ENCODE assay signal across 18 cellular contexts in genomic region chrX:109399831-109400230, GRCh38.
DNase-seq lines count a peak whose midpoint lies in the region; TF ChIP-seq lines count a peak whose summit lies in the region.
"Had no signal": no experiment of that assay in that cellular context is flagged by ENCODE, and none has a peak within 500 bp of the region (broad histone marks: within the 10 kb centered on the region; RNA-seq: fewer than 3 reads in every experiment).

No MANE protein-coding gene starts in this region.

- H3K4me1 Mint-ChIP-seq in Caco-2 (ENCODE audit: low read depth, unreplicated experiment) (no peaks in the 10 kb centered on the region), nephron progenitor cell (peaks cover 78% of the 10 kb centered on the region)
- H3K4me1 Mint-ChIP-seq: CD14-positive monocyte; CD4-positive, alpha-beta memory T cell had no signal

- H3K9me3 Mint-ChIP-seq in Caco-2 (ENCODE audit: unreplicated experiment) (no peaks in the 10 kb centered on the region), nephron progenitor cell (no peaks in the 10 kb centered on the region)
- H3K9me3 Mint-ChIP-seq: CD4-positive, alpha-beta memory T cell had no signal

- H3K9me3 ChIP-seq in Caco-2 (no peaks in the 10 kb centered on the region), ectodermal cell (ENCODE audit: control insufficient read depth, low read length) (no peaks in the 10 kb centered on the region), trophoblast cell (ENCODE audit: insufficient read depth, low read depth, low read length) (no peaks in the 10 kb centered on the region)
- H3K9me3 ChIP-seq: BLaER1 had no signal

- no peak overlapping the region for H3K4me2 ChIP-seq in trophoblast cell (ENCODE audit: low read length)
- H3K4me2 ChIP-seq: BLaER1 had no signal

- no peak overlapping the region for H3K9ac ChIP-seq in trophoblast cell (ENCODE audit: low read length)
- H3K9ac ChIP-seq: BLaER1 had no signal

- H2BK120ac ChIP-seq in trophoblast cell (ENCODE audit: insufficient read depth, low read length, poor library complexity), result no peak overlapping the region

- H3K27me3 ChIP-seq in Caco-2 (replicated peaks; ENCODE audit: control insufficient read depth, insufficient read depth, low read length) (no peaks in the 10 kb centered on the region; the same call in 1 of the 2 replicates), ectodermal cell (ENCODE audit: control insufficient read depth, insufficient read depth, low read length, poor library complexity, severe bottlenecking) (no peaks in the 10 kb centered on the region), trophoblast cell (ENCODE audit: insufficient read depth, low read length) (no peaks in the 10 kb centered on the region)

- CTCF ChIA-PET in Caco-2 (lab: Charles Lee), result no interaction called here
- CTCF ChIA-PET in HEK293T (lab: Yijun Ruan, JAX), result interaction anchor here (0.7 kb wide), 1 partner anchor 24 kb away, joined by 3 read pairs; no protein-coding TSS in a partner anchor

- H3K79me1 ChIP-seq in trophoblast cell (ENCODE audit: low read length), result no peaks in the 10 kb centered on the region

- H2BK12ac ChIP-seq in trophoblast cell (ENCODE audit: low read length), result no peak overlapping the region

- H3K23ac ChIP-seq in trophoblast cell (ENCODE audit: low read length), result no peak overlapping the region

- H3K18ac ChIP-seq in trophoblast cell (ENCODE audit: low read length), result no peak overlapping the region

- H2AFZ ChIP-seq in trophoblast cell (ENCODE audit: insufficient read depth, low read length, poor library complexity), result no peak overlapping the region

- H3K27me3 Mint-ChIP-seq in Caco-2 (ENCODE audit: insufficient read depth, unreplicated experiment) (peaks cover 21% of the 10 kb centered on the region), nephron progenitor cell (ENCODE audit: low read depth, poor library complexity) (peaks cover 3% of the 10 kb centered on the region)

- H3K14ac ChIP-seq in trophoblast cell (ENCODE audit: low read length), result no peak overlapping the region

- H2AK5ac ChIP-seq in trophoblast cell (ENCODE audit: low read length), result no peak overlapping the region

- DNase-seq in Caco-2, result no peak
- peak; percentile 41 for DNase-seq in NCI-H524 treated with DMSO at 0.1 percent for 48 hours (lab: John Stamatoyannopoulos, UW)
- DNase-seq in nephron progenitor cell, result no peak
- DNase-seq in DMS53 (lab: John Stamatoyannopoulos, UW), result no peak
- no peak for DNase-seq in trophoblast cell
- DNase-seq in HEK293T (ENCODE audit: extremely low spot score), result no peak
- no peak for DNase-seq in amniotic stem cell (lab: John Stamatoyannopoulos, UW)
- DNase-seq: 8988T; Calu3; CD4-positive, alpha-beta memory T cell; DND-41; EL; GOT3; H7 had no signal

- intact Hi-C loops in Caco-2 (cut with micrococcal nuclease; ENCODE audit: unreplicated experiment), result no loop called here

- no peak overlapping the region for H4K8ac ChIP-seq in trophoblast cell (ENCODE audit: low read depth, low read length)

- H3K27ac Mint-ChIP-seq in Caco-2 (ENCODE audit: unreplicated experiment) (peak overlapping the region; percentile 39), nephron progenitor cell (peak overlapping the region; percentile 17)
- H3K27ac Mint-ChIP-seq: CD14-positive monocyte; CD4-positive, alpha-beta memory T cell had no signal

- TF ChIP-seq CTCF in Caco-2 (IDR thresholded peaks at IDR 0.05; ENCODE audit: insufficient read depth in 1 of 2, low read depth in 1 of 2, low read length in 1 of 2, severe bottlenecking in 1 of 2, unreplicated experiment in 1 of 2) (no peak), nephron progenitor cell (IDR thresholded peaks at IDR 0.05) (no peak)

- no peak overlapping the region for H2BK5ac ChIP-seq in trophoblast cell (ENCODE audit: low read depth, low read length, poor library complexity)

- H3K4me3 Mint-ChIP-seq in Caco-2 (ENCODE audit: unreplicated experiment), result no peak overlapping the region
- H3K4me3 Mint-ChIP-seq in nephron progenitor cell, result no peak overlapping the region
- H3K4me3 Mint-ChIP-seq: CD14-positive monocyte; CD4-positive, alpha-beta memory T cell had no signal

- BruUV-seq in Caco-2 (replicated peaks; lab: Mats Ljungman, UMichigan), result no TSS peak

- H3K36me3 ChIP-seq in Caco-2 (ENCODE audit: control insufficient read depth, insufficient read depth, low read length) (no peaks in the 10 kb centered on the region), ectodermal cell (ENCODE audit: control insufficient read depth, insufficient read depth, low read length) (no peaks in the 10 kb centered on the region), trophoblast cell (ENCODE audit: control insufficient read depth in 1 of 2, insufficient read depth in 2 of 2, low read length in 2 of 2) (no peaks in the 10 kb centered on the region)
- H3K36me3 ChIP-seq: BLaER1 had no signal

- H3K4ac ChIP-seq in trophoblast cell (ENCODE audit: low read depth, low read length), result no peak overlapping the region

- H3K4me3 ChIP-seq in Caco-2 (ENCODE audit: low read depth, low read length) (no peak overlapping the region), ectodermal cell (ENCODE audit: insufficient read depth, low read depth, low read length) (no peak overlapping the region), trophoblast cell (ENCODE audit: low read depth, low read length) (no peak overlapping the region)
- H3K4me3 ChIP-seq: BLaER1, GM12878 had no signal

- H4K12ac ChIP-seq in trophoblast cell (ENCODE audit: low read depth, low read length), result no peak overlapping the region

- no peak overlapping the region for H4K91ac ChIP-seq in trophoblast cell (ENCODE audit: low read depth, low read length)

- no peaks in the 10 kb centered on the region for H3K79me2 ChIP-seq in trophoblast cell (ENCODE audit: control insufficient read depth, insufficient read depth, low read length, poor library complexity)

- POLR2A ChIA-PET in Caco-2 (lab: Charles Lee), result no interaction called here
- POLR2A ChIA-PET in HEK293T (lab: Yijun Ruan, JAX), result no interaction called here

- H3K4me1 ChIP-seq in Caco-2 (no peaks in the 10 kb centered on the region), ectodermal cell (ENCODE audit: control insufficient read depth, insufficient read depth, low read length) (peaks cover 27% of the 10 kb centered on the region), trophoblast cell (ENCODE audit: control insufficient read depth in 1 of 2, insufficient read depth in 2 of 2, low read length in 2 of 2) (no peaks in the 10 kb centered on the region)
- H3K4me1 ChIP-seq: BLaER1 had no signal

- no peaks in the 10 kb centered on the region for H3K36me3 Mint-ChIP-seq in Caco-2 (ENCODE audit: insufficient read depth, unreplicated experiment)
- H3K36me3 Mint-ChIP-seq in nephron progenitor cell (ENCODE audit: low read depth), result no peaks in the 10 kb centered on the region
- H3K36me3 Mint-ChIP-seq: CD14-positive monocyte; CD4-positive, alpha-beta memory T cell had no signal

- 21 to 33% methylated on average over 3 of the region's 3 CpGs for WGBS in ectodermal cell, 2 experiments
- WGBS in trophoblast cell (ENCODE audit: extremely low coverage, insufficient coverage, insufficient read length), result no CpG with 5 or more reads among the region's 3 CpGs

- H3K27ac ChIP-seq in ectodermal cell (ENCODE audit: insufficient read depth, low read depth, low read length, poor library complexity, severe bottlenecking) (peak overlapping the region; percentile 36), trophoblast cell (ENCODE audit: low read depth, low read length) (no peak overlapping the region)
- H3K27ac ChIP-seq: BLaER1 had no signal

TF ChIP-seq in HEK293T, 16 proteins besides CTCF, POLR2A, EP300 and RAD21:
- TF ChIP-seq PKNOX1 (IDR thresholded peaks at IDR 0.05), result no peak
- no peak for TF ChIP-seq ELF4 (IDR thresholded peaks at IDR 0.05)
- TF ChIP-seq TARDBP (IDR thresholded peaks at IDR 0.05), result no peak
